Comparison of ENCODE assay signal across 9 cellular contexts in the genomic region with DNA sequence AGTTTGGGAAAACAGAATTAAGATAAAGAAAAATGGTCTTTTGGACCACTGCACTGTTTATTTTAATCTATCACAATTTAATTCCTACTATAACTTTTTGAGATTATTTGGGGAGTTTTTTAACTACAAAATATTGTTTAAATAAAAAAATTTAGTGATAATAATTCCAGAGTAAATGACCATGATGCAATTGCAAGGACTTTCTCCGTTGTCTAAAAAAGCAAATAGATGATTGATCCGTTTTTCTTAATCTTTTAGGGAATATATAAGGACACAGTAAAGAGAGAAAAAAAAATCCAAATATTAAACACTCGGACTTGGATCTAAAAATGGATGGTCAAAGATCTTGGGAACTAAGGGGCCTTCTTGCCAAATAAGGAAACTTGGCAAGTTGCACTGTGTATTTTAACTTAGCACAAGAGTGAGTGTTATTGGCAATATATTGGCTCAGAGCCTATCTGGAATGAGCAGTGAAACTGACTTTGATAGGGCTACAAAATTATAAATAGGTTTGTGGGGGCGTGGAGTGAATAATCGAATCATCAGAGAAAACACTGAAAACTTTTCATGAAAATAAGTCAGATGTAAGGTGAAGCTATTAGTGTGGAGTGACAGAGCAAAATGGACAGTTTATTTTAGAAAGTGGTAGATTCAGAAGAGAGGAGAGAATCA. TPM values are rescaled to one million over a fixed set of nuclear protein-coding genes. Genes with fewer than 3 reads are reported as not detected.
DNase-seq lines count a peak whose midpoint lies in the region; ATAC-seq, FAIRE-seq and TF ChIP-seq lines count a peak whose summit lies in the region.
"Had no signal": no experiment of that assay in that cellular context is flagged by ENCODE, and none has a peak within 500 bp of the region (broad histone marks: within the 10 kb centered on the region; RNA-seq: fewer than 3 reads in every experiment).

No MANE protein-coding gene starts in this region.

- TF ChIP-seq CTCF in AG04449 (IDR thresholded peaks at IDR 0.05; ENCODE audit: insufficient read depth, low read length, missing control alignments): no peak
- no peak for TF ChIP-seq CTCF in HFF-Myc (IDR thresholded peaks at IDR 0.05; ENCODE audit: low read depth, low read length, missing control alignments)
- TF ChIP-seq CTCF in GM12878 (IDR thresholded peaks at IDR 0.05 in 2 of 3, conservative IDR thresholded peaks at IDR 0.05 in 1 of 3; ENCODE audit: control insufficient read depth in 2 of 3, extremely low read depth in 1 of 3, insufficient read depth in 1 of 3, low read depth in 3 of 3, low read length in 3 of 3): no peak
- TF ChIP-seq CTCF in mesothelial cell of epicardium (IDR thresholded peaks at IDR 0.05; ENCODE audit: unreplicated experiment): no peak
- TF ChIP-seq CTCF in WERI-Rb-1 (IDR thresholded peaks at IDR 0.05; ENCODE audit: low read depth, low read length): no peak

- H3K27ac ChIP-seq in GM12878 (ENCODE audit: control insufficient read depth, insufficient read depth) (no peak overlapping the region), WERI-Rb-1 (no peak overlapping the region)

- no peak for ATAC-seq in GM12878
- no peak for ATAC-seq in GM21786 (IDR thresholded peaks at IDR 0.05; ENCODE audit: unreplicated experiment)

- H3K4me3 Mint-ChIP-seq in mesothelial cell of epicardium: peak overlapping the region; percentile 86

- TF ChIP-seq POLR2A in GM12878 (IDR thresholded peaks at IDR 0.05; ENCODE audit: low read depth, low read length): no peak

- TF ChIP-seq RAD21 in GM12878 (IDR thresholded peaks at IDR 0.05; ENCODE audit: insufficient read depth, low read depth, low read length): no peak

- in situ Hi-C loops in GM12878 (cut with MboI): no loop called here

- H3K27me3 Mint-ChIP-seq in mesothelial cell of epicardium (ENCODE audit: low read depth): no peaks in the 10 kb centered on the region

- TF ChIP-seq EP300 in GM12878 (IDR thresholded peaks at IDR 0.05; ENCODE audit: borderline replicate concordance in 1 of 2, control insufficient read depth in 1 of 2, low read depth in 2 of 2, low read length in 2 of 2): no peak

- intact Hi-C loops in GM12878 (cut with micrococcal nuclease; ENCODE audit: unreplicated experiment): loop anchor here (5.0 kb wide), 1 partner anchor 280 kb away; no protein-coding TSS in a partner anchor

- no peaks in the 10 kb centered on the region for H4K20me1 ChIP-seq in GM12878 (ENCODE audit: control insufficient read depth, insufficient read depth)

- SMC1A ChIA-PET in GM12878 (lab: Charles Lee; ENCODE audit: uncharacterized antibody, unreplicated experiment): no interaction called here

- RAD21 ChIA-PET in GM12878 (lab: Charles Lee; ENCODE audit: unreplicated experiment): no interaction called here

- peak overlapping the region; percentile 44; the same call in 1 of the 2 replicates for H3K4me2 ChIP-seq in GM12878 (ENCODE audit: control insufficient read depth, insufficient read depth)

- H3K27ac Mint-ChIP-seq in mesothelial cell of epicardium: peak overlapping the region; percentile 92

- FAIRE-seq in GM12878 (lab: Jason Lieb, UNC): no peak
- FAIRE-seq: TTC549 had no signal

- H3K9ac ChIP-seq in GM12878 (ENCODE audit: control insufficient read depth, insufficient read depth, low read length): peak overlapping the region; percentile 15; the same call in 1 of the 2 replicates

- peaks cover 3% of the 10 kb centered on the region for H3K9me3 Mint-ChIP-seq in mesothelial cell of epicardium

- peaks cover 30% of the 10 kb centered on the region for H3K79me2 ChIP-seq in GM12878 (ENCODE audit: control insufficient read depth, insufficient read depth, low read length)

- BruUV-seq in GM12878 (replicated peaks; lab: Mats Ljungman, UMichigan): TSS peak; percentile 56

- peaks cover 5% of the 10 kb centered on the region for H3K36me3 Mint-ChIP-seq in mesothelial cell of epicardium

- H3K4me3 ChIP-seq in AG04449 (ENCODE audit: low read depth, low read length) (peak overlapping the region; percentile 74), HFF-Myc (replicated peaks; ENCODE audit: low read depth, low read length) (peak overlapping the region; percentile 65; the same call in 1 of the 2 replicates), GM12878 (peak overlapping the region; percentile 79; the same call in 1 of the 2 replicates), WERI-Rb-1 (ENCODE audit: low read depth, low read length) (no peak overlapping the region)

- POLR2A ChIA-PET in AG04449 (lab: Yijun Ruan, JAX): no interaction called here
- POLR2A ChIA-PET in GM12878 (lab: Charles Lee): interaction anchor here (0.6 kb wide), 1 partner anchor 46 kb away, joined by 4 read pairs; no protein-coding TSS in a partner anchor

- CTCF ChIA-PET in AG04449 (lab: Yijun Ruan, JAX): interaction anchor here (0.7 to 1.9 kb wide), 9 partner anchors 11 to 271 kb away, joined by 3 to 8 read pairs (median 4); no protein-coding TSS in a partner anchor
- CTCF ChIA-PET in GM12878 (lab: Yijun Ruan, JAX): no interaction called here

- H3K36me3 ChIP-seq in GM12878 (ENCODE audit: control insufficient read depth in 2 of 2, insufficient read depth in 2 of 2, low read length in 1 of 2): no peaks in the 10 kb centered on the region
- no peaks in the 10 kb centered on the region for H3K36me3 ChIP-seq in WERI-Rb-1

- H3K9me3 ChIP-seq in GM12878 (replicated peaks; ENCODE audit: control insufficient read depth, insufficient read depth, low read length): no peaks in the 10 kb centered on the region; the same call in 2 of the 3 replicates
- no peaks in the 10 kb centered on the region for H3K9me3 ChIP-seq in WERI-Rb-1 (ENCODE audit: severe bottlenecking)

- no peak overlapping the region; the same call in 1 of the 2 replicates for H2AFZ ChIP-seq in GM12878 (ENCODE audit: control insufficient read depth, low read depth, low read length)

- H3K27me3 ChIP-seq in GM12878 (replicated peaks in 1 of 2; ENCODE audit: control insufficient read depth in 2 of 2, insufficient read depth in 2 of 2, low read length in 1 of 2) (no peaks in the 10 kb centered on the region; a peak in 2 of 4 replicates), WERI-Rb-1 (ENCODE audit: insufficient read depth, low read depth, severe bottlenecking) (no peaks in the 10 kb centered on the region)

- DNase-seq in AG04449 (ENCODE audit: low read depth, low spot score) (no peak), HFF-Myc (ENCODE audit: extremely low read depth, low read depth) (no peak), GM12878 (ENCODE audit: low read depth, low spot score) (no peak), mesothelial cell of epicardium (ENCODE audit: low spot score in 2 of 2, unreplicated experiment in 2 of 2) (no peak), NCI-H128 (lab: John Stamatoyannopoulos, UW; ENCODE audit: unreplicated experiment) (no peak), WERI-Rb-1 (no peak), COLO829 (ENCODE audit: low spot score) (no peak)

- 71% methylated on average over 5 of the region's 5 CpGs for WGBS in GM12878 (ENCODE audit: insufficient coverage, insufficient replicate concordance, low lambda C conversion rate, missing lambda C conversion rate)

- peaks cover 12% of the 10 kb centered on the region for H3K4me1 ChIP-seq in GM12878 (ENCODE audit: control insufficient read depth, insufficient read depth, low read length)

- peaks cover 24% of the 10 kb centered on the region for H3K4me1 Mint-ChIP-seq in mesothelial cell of epicardium

TF ChIP-seq in GM12878, 131 proteins besides CTCF, POLR2A, EP300 and RAD21 (continues in another document):
- TF ChIP-seq, protein P1, sequence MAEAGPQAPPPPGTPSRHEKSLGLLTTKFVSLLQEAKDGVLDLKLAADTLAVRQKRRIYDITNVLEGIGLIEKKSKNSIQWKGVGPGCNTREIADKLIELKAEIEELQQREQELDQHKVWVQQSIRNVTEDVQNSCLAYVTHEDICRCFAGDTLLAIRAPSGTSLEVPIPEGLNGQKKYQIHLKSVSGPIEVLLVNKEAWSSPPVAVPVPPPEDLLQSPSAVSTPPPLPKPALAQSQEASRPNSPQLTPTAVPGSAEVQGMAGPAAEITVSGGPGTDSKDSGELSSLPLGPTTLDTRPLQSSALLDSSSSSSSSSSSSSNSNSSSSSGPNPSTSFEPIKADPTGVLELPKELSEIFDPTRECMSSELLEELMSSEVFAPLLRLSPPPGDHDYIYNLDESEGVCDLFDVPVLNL (IDR thresholded peaks at IDR 0.05; ENCODE audit: low read depth, low read length): no peak
- no peak for TF ChIP-seq USF1 (IDR thresholded peaks at IDR 0.05; ENCODE audit: borderline replicate concordance, extremely low read length, insufficient read depth, low read depth, low read length)

RNA-seq across cellular contexts. Expression of gene MAP3K20, which starts 2.0 kb away (rescaled TPM):
- 5.8 and 6.5 TPM in 2 replicates for total RNA-seq in GM12878 (2013; cell fraction: nucleolus; rRNA removed)
- total RNA-seq in GM12878 (2014; rRNA removed) (2.3 TPM in 2 replicates), GM12878 (2014; rRNA removed; fragmentation: Illumina TruSeq; extraction: Trizol) (2.4 and 2.7 TPM in 2 replicates), GM12878 (2021) (2.2 and 3.4 TPM in 2 replicates), mesothelial cell of epicardium (33.7 to 37.1 TPM (median 34.1 TPM) in 3 replicates)
- polyA plus RNA-seq in GM12878 (2011; ENCODE audit: low read depth): 5.3 TPM
- polyA plus RNA-seq in GM12878 (2011; rRNA removed) (0.04 and 0.06 TPM in 2 replicates), GM12878 (2014; fragmentation: Illumina TruSeq; extraction: Trizol) (2.2 and 2.3 TPM in 2 replicates), GM12878 (2014; fragmentation: Nextera tagmentation; extraction: Ambion mirVana) (1 to 10 TPM in 1 of 2 experiments, under 1 TPM in 1; 0.84 to 1.0 TPM), GM12878 (2014; rRNA removed) (1.2 and 1.3 TPM in 2 replicates), GM12878 (2016; fragmentation: Nextera tagmentation; extraction: Ambion mirVana) (1 to 10 TPM; 3.3 to 5.6 TPM)
- polyA plus RNA-seq in GM12878 (2011; cell fraction: cytosol; rRNA removed): under 0.01 and 0.03 TPM in 2 replicates
- 0.04 TPM in 1 of 2 replicates, not detected in the other for polyA plus RNA-seq in GM12878 (2011; cell fraction: nucleus; rRNA removed)
- polyA plus RNA-seq in GM12878 (2012): 7.0 and 8.4 TPM in 2 replicates
- polyA minus RNA-seq in GM12878 (2011; rRNA and poly(A)+ RNA removed): 0.22 TPM in 1 of 2 replicates, not detected in the other
- 0.27 TPM in 1 of 2 replicates, not detected in the other for polyA minus RNA-seq in GM12878 (2011; cell fraction: cytosol; rRNA and poly(A)+ RNA removed)
- polyA minus RNA-seq in GM12878 (2011; cell fraction: nucleus; rRNA and poly(A)+ RNA removed): 0.19 and 0.48 TPM in 2 replicates
